8 cellular contexts compared by ENCODE assay signal in genomic region chr13:41668130-41668757, GRCh38.
DNase-seq lines count a peak whose midpoint lies in the region; ATAC-seq, FAIRE-seq and TF ChIP-seq lines count a peak whose summit lies in the region.

No MANE protein-coding gene starts in this region.

- TF ChIP-seq POLR2A in GM12892 (IDR thresholded peaks at IDR 0.05; ENCODE audit: low read depth, low read length) (no peak), tibial nerve (IDR thresholded peaks at IDR 0.05) (no peak)

- H3K27me3 ChIP-seq in liver (ENCODE audit: control insufficient read depth in 4 of 4, insufficient read depth in 4 of 4, low read length in 3 of 4) (no peaks in the 10 kb centered on the region), tibial nerve (no peaks in the 10 kb centered on the region)

- DNase-seq in AG20443 (ENCODE audit: low spot score) = peak; percentile 78
- peak; percentile 12 for DNase-seq in GM12892 (ENCODE audit: insufficient read length)
- peak; percentile 7 for DNase-seq in NCI-H1436 treated with DMSO at 0.1 percent for 48 hours (lab: John Stamatoyannopoulos, UW)
- peak; percentile 90 for DNase-seq in SKM-1 treated with dmso at 0.1 percent for 144 hours (lab: John Stamatoyannopoulos, UW; ENCODE audit: unreplicated experiment)
- peak; percentile 91 to 94 for DNase-seq in dermis microvascular lymphatic vessel endothelial cell (ENCODE audit: low read depth in 2 of 2)
- DNase-seq in tibial nerve (ENCODE audit: low spot score in 2 of 2) = peak in 1 of 2 donors; percentile 70

- peak; percentile 88 for FAIRE-seq in GM12892 (lab: Jason Lieb, UNC)

- H3K4me1 ChIP-seq in liver (ENCODE audit: control insufficient read depth in 4 of 4, insufficient read depth in 4 of 4, low read length in 3 of 4) (peaks cover 0 to 3% (median 0%) of the 10 kb centered on the region in 4 donors), tibial nerve (peaks cover 0 to 8% (median 0%) of the 10 kb centered on the region in 4 donors)

- TF ChIP-seq EP300 in tibial nerve (IDR thresholded peaks at IDR 0.05) = peak in 1 of 2 donors; percentile 28

- H3K9ac ChIP-seq in liver (ENCODE audit: low read depth in 1 of 2, low read length in 2 of 2) = no peak overlapping the region

- H3K36me3 ChIP-seq in liver (ENCODE audit: control insufficient read depth in 4 of 4, insufficient read depth in 3 of 4, low read depth in 1 of 4, low read length in 3 of 4) = peaks cover 0 to 2% (median 0%) of the 10 kb centered on the region in 4 donors
- H3K36me3 ChIP-seq in tibial nerve = peaks cover 0 to 6% (median 0%) of the 10 kb centered on the region in 3 donors

- ATAC-seq in HG02852 (IDR thresholded peaks at IDR 0.05; ENCODE audit: unreplicated experiment) = peak; percentile 85

- H3K27ac ChIP-seq in liver (ENCODE audit: low read depth in 1 of 2, low read length in 2 of 2) (no peak overlapping the region), tibial nerve (no peak overlapping the region)

- H3K4me3 ChIP-seq in liver (ENCODE audit: low read depth in 1 of 3, low read length in 3 of 3) = no peak overlapping the region
- no peak overlapping the region for H3K4me3 ChIP-seq in tibial nerve

- peak; percentile 99 for TF ChIP-seq RAD21 in liver (IDR thresholded peaks at IDR 0.05)

- no peaks in the 10 kb centered on the region for H3K9me3 ChIP-seq in liver (ENCODE audit: control insufficient read depth in 4 of 4, low read length in 3 of 4)
- H3K9me3 ChIP-seq in tibial nerve = no peaks in the 10 kb centered on the region

- TF ChIP-seq CTCF in liver (IDR thresholded peaks at IDR 0.05; ENCODE audit: low read depth, low read length, missing input control) = peak; percentile 83
- TF ChIP-seq CTCF in tibial nerve (IDR thresholded peaks at IDR 0.05) = peak; percentile 48 to 90 (median 67)

- 9% methylated on average over 1 of the region's 1 CpG for WGBS in liver
- WGBS in tibial nerve, 2 donors = 21 to 24% methylated on average over 1 of the region's 1 CpG

TF ChIP-seq in liver, 16 proteins besides CTCF, POLR2A, EP300 and RAD21:
- TF ChIP-seq ATF3 (IDR thresholded peaks at IDR 0.05) (peak; percentile 54), JUND (IDR thresholded peaks at IDR 0.05) (no peak), REST (IDR thresholded peaks at IDR 0.05) (peak; percentile 20), YY1 (IDR thresholded peaks at IDR 0.05) (peak; percentile 68), MAX (IDR thresholded peaks at IDR 0.05) (peak; percentile 17), EGR1 (IDR thresholded peaks at IDR 0.05; ENCODE audit: low read depth in 2 of 2) (no peak), TAF1 (conservative IDR thresholded peaks at IDR 0.05) (no peak), FOXA1 (IDR thresholded peaks at IDR 0.05) (no peak), HNF4A (conservative IDR thresholded peaks at IDR 0.05) (peak; percentile 31 to 32), FOXA2 (IDR thresholded peaks at IDR 0.05) (peak; percentile 46), HNF4G (IDR thresholded peaks at IDR 0.05) (no peak), NR2F2 (IDR thresholded peaks at IDR 0.05) (peak; percentile 30), SP1 (IDR thresholded peaks at IDR 0.05) (peak; percentile 61), ZBTB33 (IDR thresholded peaks at IDR 0.05) (peak; percentile 28), GABPA (IDR thresholded peaks at IDR 0.05 in 1 of 2, conservative IDR thresholded peaks at IDR 0.05 in 1 of 2) (no peak), RXRA (IDR thresholded peaks at IDR 0.05) (peak; percentile 25 to 33)
